ENCODE assay signal across 1 cellular context in genomic region chr4:100117749-100118148, GRCh38.
TF ChIP-seq lines count a peak whose summit lies in the region.

No MANE protein-coding gene starts in this region.

TF ChIP-seq in H1, 55 proteins besides CTCF, POLR2A, EP300 and RAD21 (continued from another document):
- TF ChIP-seq, protein P1, sequence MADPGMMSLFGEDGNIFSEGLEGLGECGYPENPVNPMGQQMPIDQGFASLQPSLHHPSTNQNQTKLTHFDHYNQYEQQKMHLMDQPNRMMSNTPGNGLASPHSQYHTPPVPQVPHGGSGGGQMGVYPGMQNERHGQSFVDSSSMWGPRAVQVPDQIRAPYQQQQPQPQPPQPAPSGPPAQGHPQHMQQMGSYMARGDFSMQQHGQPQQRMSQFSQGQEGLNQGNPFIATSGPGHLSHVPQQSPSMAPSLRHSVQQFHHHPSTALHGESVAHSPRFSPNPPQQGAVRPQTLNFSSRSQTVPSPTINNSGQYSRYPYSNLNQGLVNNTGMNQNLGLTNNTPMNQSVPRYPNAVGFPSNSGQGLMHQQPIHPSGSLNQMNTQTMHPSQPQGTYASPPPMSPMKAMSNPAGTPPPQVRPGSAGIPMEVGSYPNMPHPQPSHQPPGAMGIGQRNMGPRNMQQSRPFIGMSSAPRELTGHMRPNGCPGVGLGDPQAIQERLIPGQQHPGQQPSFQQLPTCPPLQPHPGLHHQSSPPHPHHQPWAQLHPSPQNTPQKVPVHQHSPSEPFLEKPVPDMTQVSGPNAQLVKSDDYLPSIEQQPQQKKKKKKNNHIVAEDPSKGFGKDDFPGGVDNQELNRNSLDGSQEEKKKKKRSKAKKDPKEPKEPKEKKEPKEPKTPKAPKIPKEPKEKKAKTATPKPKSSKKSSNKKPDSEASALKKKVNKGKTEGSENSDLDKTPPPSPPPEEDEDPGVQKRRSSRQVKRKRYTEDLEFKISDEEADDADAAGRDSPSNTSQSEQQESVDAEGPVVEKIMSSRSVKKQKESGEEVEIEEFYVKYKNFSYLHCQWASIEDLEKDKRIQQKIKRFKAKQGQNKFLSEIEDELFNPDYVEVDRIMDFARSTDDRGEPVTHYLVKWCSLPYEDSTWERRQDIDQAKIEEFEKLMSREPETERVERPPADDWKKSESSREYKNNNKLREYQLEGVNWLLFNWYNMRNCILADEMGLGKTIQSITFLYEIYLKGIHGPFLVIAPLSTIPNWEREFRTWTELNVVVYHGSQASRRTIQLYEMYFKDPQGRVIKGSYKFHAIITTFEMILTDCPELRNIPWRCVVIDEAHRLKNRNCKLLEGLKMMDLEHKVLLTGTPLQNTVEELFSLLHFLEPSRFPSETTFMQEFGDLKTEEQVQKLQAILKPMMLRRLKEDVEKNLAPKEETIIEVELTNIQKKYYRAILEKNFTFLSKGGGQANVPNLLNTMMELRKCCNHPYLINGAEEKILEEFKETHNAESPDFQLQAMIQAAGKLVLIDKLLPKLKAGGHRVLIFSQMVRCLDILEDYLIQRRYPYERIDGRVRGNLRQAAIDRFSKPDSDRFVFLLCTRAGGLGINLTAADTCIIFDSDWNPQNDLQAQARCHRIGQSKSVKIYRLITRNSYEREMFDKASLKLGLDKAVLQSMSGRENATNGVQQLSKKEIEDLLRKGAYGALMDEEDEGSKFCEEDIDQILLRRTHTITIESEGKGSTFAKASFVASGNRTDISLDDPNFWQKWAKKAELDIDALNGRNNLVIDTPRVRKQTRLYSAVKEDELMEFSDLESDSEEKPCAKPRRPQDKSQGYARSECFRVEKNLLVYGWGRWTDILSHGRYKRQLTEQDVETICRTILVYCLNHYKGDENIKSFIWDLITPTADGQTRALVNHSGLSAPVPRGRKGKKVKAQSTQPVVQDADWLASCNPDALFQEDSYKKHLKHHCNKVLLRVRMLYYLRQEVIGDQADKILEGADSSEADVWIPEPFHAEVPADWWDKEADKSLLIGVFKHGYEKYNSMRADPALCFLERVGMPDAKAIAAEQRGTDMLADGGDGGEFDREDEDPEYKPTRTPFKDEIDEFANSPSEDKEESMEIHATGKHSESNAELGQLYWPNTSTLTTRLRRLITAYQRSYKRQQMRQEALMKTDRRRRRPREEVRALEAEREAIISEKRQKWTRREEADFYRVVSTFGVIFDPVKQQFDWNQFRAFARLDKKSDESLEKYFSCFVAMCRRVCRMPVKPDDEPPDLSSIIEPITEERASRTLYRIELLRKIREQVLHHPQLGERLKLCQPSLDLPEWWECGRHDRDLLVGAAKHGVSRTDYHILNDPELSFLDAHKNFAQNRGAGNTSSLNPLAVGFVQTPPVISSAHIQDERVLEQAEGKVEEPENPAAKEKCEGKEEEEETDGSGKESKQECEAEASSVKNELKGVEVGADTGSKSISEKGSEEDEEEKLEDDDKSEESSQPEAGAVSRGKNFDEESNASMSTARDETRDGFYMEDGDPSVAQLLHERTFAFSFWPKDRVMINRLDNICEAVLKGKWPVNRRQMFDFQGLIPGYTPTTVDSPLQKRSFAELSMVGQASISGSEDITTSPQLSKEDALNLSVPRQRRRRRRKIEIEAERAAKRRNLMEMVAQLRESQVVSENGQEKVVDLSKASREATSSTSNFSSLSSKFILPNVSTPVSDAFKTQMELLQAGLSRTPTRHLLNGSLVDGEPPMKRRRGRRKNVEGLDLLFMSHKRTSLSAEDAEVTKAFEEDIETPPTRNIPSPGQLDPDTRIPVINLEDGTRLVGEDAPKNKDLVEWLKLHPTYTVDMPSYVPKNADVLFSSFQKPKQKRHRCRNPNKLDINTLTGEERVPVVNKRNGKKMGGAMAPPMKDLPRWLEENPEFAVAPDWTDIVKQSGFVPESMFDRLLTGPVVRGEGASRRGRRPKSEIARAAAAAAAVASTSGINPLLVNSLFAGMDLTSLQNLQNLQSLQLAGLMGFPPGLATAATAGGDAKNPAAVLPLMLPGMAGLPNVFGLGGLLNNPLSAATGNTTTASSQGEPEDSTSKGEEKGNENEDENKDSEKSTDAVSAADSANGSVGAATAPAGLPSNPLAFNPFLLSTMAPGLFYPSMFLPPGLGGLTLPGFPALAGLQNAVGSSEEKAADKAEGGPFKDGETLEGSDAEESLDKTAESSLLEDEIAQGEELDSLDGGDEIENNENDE (IDR thresholded peaks at IDR 0.05; ENCODE audit: insufficient replicate concordance, low read length), result no peak
- TF ChIP-seq MAX (IDR thresholded peaks at IDR 0.05) (no peak), ASH2L (IDR thresholded peaks at IDR 0.05; ENCODE audit: low read length) (no peak), TBP (IDR thresholded peaks at IDR 0.05; ENCODE audit: low read depth, low read length) (no peak), TAF7 (optimal IDR thresholded peaks at IDR 0.05; ENCODE audit: borderline replicate concordance, low read depth, low read length) (no peak), YY1 (IDR thresholded peaks at IDR 0.05; ENCODE audit: low read depth, low read length) (no peak), RXRA (IDR thresholded peaks at IDR 0.05; ENCODE audit: insufficient read depth, low read depth, low read length) (no peak)
